In genomic region chr21:27190601-27191000, GRCh38 we compare ENCODE assay signal across 17 cellular contexts.
DNase-seq lines count a peak whose midpoint lies in the region; ATAC-seq and TF ChIP-seq lines count a peak whose summit lies in the region.
"Had no signal": no experiment of that assay in that cellular context is flagged by ENCODE, and none has a peak within 500 bp of the region (broad histone marks: within the 10 kb centered on the region; RNA-seq: fewer than 3 reads in every experiment).

No MANE protein-coding gene starts in this region.

- POLR2A ChIA-PET in IMR-90 (lab: Charles Lee; ENCODE audit: unreplicated experiment): no interaction called here

- H3K4ac ChIP-seq in IMR-90 (ENCODE audit: low read depth, low read length): no peak overlapping the region

- peak; percentile 50 for DNase-seq in IMR-90
- peak; percentile 83 for DNase-seq in glomerular visceral epithelial cell (ENCODE audit: extremely low spot score)
- DNase-seq in upper lobe of right lung: no peak
- no peak for DNase-seq in NCI-H1694 treated with DMSO at 0.1 percent for 48 hours (lab: John Stamatoyannopoulos, UW)
- DNase-seq: activated CD4-positive, alpha-beta T cell treated with anti-CD3 and anti-CD28 coated beads for 1 hour; activated CD8-positive, alpha-beta memory T cell treated with anti-CD3 and anti-CD28 coated beads, Interleukin-2, amount 50 U/mL, for 48 hours; activated naive CD4-positive, alpha-beta T cell; dorsolateral prefrontal cortex; HCEC 1CT; NCI-H2107 had no signal

- H2AK5ac ChIP-seq in IMR-90 (ENCODE audit: low read depth, low read length): no peak overlapping the region

- H3K4me3 ChIP-seq in IMR-90 (ENCODE audit: insufficient read depth, low read depth, low read length): no peak overlapping the region
- no peak overlapping the region for H3K4me3 ChIP-seq in upper lobe of right lung
- H3K4me3 ChIP-seq: body of pancreas, dorsolateral prefrontal cortex, GM12878, right atrium auricular region, suprapubic skin had no signal

- H3K27ac ChIP-seq in IMR-90 (ENCODE audit: insufficient read depth, low read length) (no peak overlapping the region), VCaP (peak overlapping the region; percentile 26), upper lobe of right lung (no peak overlapping the region)
- H3K27ac ChIP-seq: body of pancreas, dorsolateral prefrontal cortex, right atrium auricular region, suprapubic skin had no signal

- TF ChIP-seq CTCF in IMR-90 (conservative IDR thresholded peaks at IDR 0.05; ENCODE audit: low read depth, low read length) (no peak), VCaP (conservative IDR thresholded peaks at IDR 0.05) (no peak), upper lobe of right lung (IDR thresholded peaks at IDR 0.05) (no peak)

- ATAC-seq in IMR-90 (ENCODE audit: low read depth): no peak
- peak; percentile 46 for ATAC-seq in upper lobe of right lung
- ATAC-seq in GM21529 (IDR thresholded peaks at IDR 0.05; ENCODE audit: unreplicated experiment): no peak
- no peak for ATAC-seq in HG03439 (IDR thresholded peaks at IDR 0.05; ENCODE audit: unreplicated experiment)
- ATAC-seq: body of pancreas, GM12878 had no signal

- TF ChIP-seq POLR2A in IMR-90 (IDR thresholded peaks at IDR 0.05; ENCODE audit: low read depth, low read length): no peak

- TF ChIP-seq RAD21 in IMR-90 (IDR thresholded peaks at IDR 0.05; ENCODE audit: low read length): no peak

- no CpG with 5 or more reads among the region's 1 CpG for WGBS in IMR-90 (ENCODE audit: extremely low coverage in 2 of 2, insufficient read length in 1 of 2), 2 experiments

- peak overlapping the region; percentile 44; the same call in 1 of the 2 replicates for H3K18ac ChIP-seq in IMR-90 (ENCODE audit: low read depth, low read length)

- no TSS peak for BruUV-seq in IMR-90 (replicated peaks; lab: Mats Ljungman, UMichigan)

- H4K20me1 ChIP-seq in IMR-90 (ENCODE audit: insufficient read depth, low read length): no peaks in the 10 kb centered on the region

- no peak overlapping the region for H4K91ac ChIP-seq in IMR-90 (ENCODE audit: insufficient read depth, low read depth, low read length)

- no peak overlapping the region for H3K4me2 ChIP-seq in IMR-90 (ENCODE audit: low read depth, low read length)

- no peak overlapping the region for H4K5ac ChIP-seq in IMR-90 (ENCODE audit: low read depth, low read length)

- dilution Hi-C loops in IMR-90 (cut with HindIII; ENCODE audit: low sequenced_read_pairs, unreplicated experiment): no loop called here

- H3K14ac ChIP-seq in IMR-90 (replicated peaks; ENCODE audit: low read depth, low read length): 0 out of 2 replicates have a peak overlapping the region, but pooled peaks have one; percentile 13

- H2AFZ ChIP-seq in IMR-90 (replicated peaks; ENCODE audit: low read length, poor library complexity): no peak overlapping the region

- H3K9me3 ChIP-seq in IMR-90 (ENCODE audit: control insufficient read depth, insufficient read depth, low read length) (no peaks in the 10 kb centered on the region), upper lobe of right lung (no peaks in the 10 kb centered on the region)
- H3K9me3 ChIP-seq: body of pancreas, right atrium auricular region, suprapubic skin had no signal

- CTCF ChIA-PET in IMR-90 (lab: Yijun Ruan, JAX): no interaction called here

- no peak overlapping the region; the same call in 2 of the 3 replicates for H2BK15ac ChIP-seq in IMR-90 (ENCODE audit: low read depth, low read length)

- no peak overlapping the region for H2AK9ac ChIP-seq in IMR-90 (replicated peaks; ENCODE audit: low read depth, low read length, poor library complexity)

- H3K4me1 ChIP-seq in IMR-90 (ENCODE audit: control insufficient read depth, insufficient read depth, low read length) (peaks cover 2% of the 10 kb centered on the region; the same call in 1 of the 2 replicates), upper lobe of right lung (no peaks in the 10 kb centered on the region)
- H3K4me1 ChIP-seq: body of pancreas, right atrium auricular region, suprapubic skin had no signal

- no peak overlapping the region for H2BK120ac ChIP-seq in IMR-90 (ENCODE audit: low read depth, low read length)

- no peaks in the 10 kb centered on the region for H3K79me1 ChIP-seq in IMR-90 (ENCODE audit: low read depth in 1 of 2, low read length in 2 of 2)

- no peak overlapping the region for H4K8ac ChIP-seq in IMR-90 (ENCODE audit: low read depth in 2 of 2, low read length in 2 of 2)

- H3K9me1 ChIP-seq in IMR-90 (ENCODE audit: insufficient read depth, low read length): no peaks in the 10 kb centered on the region

- H3K27me3 ChIP-seq in IMR-90 (ENCODE audit: control insufficient read depth, insufficient read depth, low read length) (no peaks in the 10 kb centered on the region), upper lobe of right lung (no peaks in the 10 kb centered on the region)
- H3K27me3 ChIP-seq: body of pancreas, dorsolateral prefrontal cortex, right atrium auricular region, suprapubic skin had no signal

- H2BK5ac ChIP-seq in IMR-90 (ENCODE audit: low read depth, low read length, poor library complexity, severe bottlenecking): no peak overlapping the region

- no peak overlapping the region for H2BK20ac ChIP-seq in IMR-90 (ENCODE audit: low read depth, low read length)

- intact Hi-C loops in IMR-90 (cut with micrococcal nuclease): no loop called here
- intact Hi-C loops in upper lobe of right lung (cut with DNase I): no loop called here

- no peak overlapping the region for H3K9ac ChIP-seq in IMR-90 (ENCODE audit: low read depth, low read length)

- no peak overlapping the region for H3K56ac ChIP-seq in IMR-90 (ENCODE audit: extremely low read depth, insufficient read depth, low read length)

- no peaks in the 10 kb centered on the region for H3K36me3 ChIP-seq in IMR-90 (ENCODE audit: control insufficient read depth, insufficient read depth, low read length)
- no peaks in the 10 kb centered on the region for H3K36me3 ChIP-seq in upper lobe of right lung
- H3K36me3 ChIP-seq: right atrium auricular region, suprapubic skin had no signal

- H3K23ac ChIP-seq in IMR-90 (ENCODE audit: low read depth, low read length): no peak overlapping the region

- in situ Hi-C loops in IMR-90 (cut with MboI; ENCODE audit: low sequenced_read_pairs): no loop called here

TF ChIP-seq in IMR-90, 13 proteins besides CTCF, POLR2A, EP300 and RAD21:
- TF ChIP-seq RFX5 (IDR thresholded peaks at IDR 0.05; ENCODE audit: low read depth, low read length) (no peak), MXI1 (IDR thresholded peaks at IDR 0.05; ENCODE audit: borderline replicate concordance, low read depth, low read length) (no peak), ELK1 (IDR thresholded peaks at IDR 0.05; ENCODE audit: borderline replicate concordance, low read depth, low read length) (no peak), SMC3 (IDR thresholded peaks at IDR 0.05; ENCODE audit: low read depth, low read length) (no peak), CHD1 (IDR thresholded peaks at IDR 0.05; ENCODE audit: low read depth, low read length) (no peak), CEBPB (IDR thresholded peaks at IDR 0.05; ENCODE audit: low read depth, low read length) (no peak), BHLHE40 (IDR thresholded peaks at IDR 0.05; ENCODE audit: low read depth, low read length) (no peak), RCOR1 (IDR thresholded peaks at IDR 0.05; ENCODE audit: insufficient replicate concordance, low read length) (no peak), MAFK (IDR thresholded peaks at IDR 0.05; ENCODE audit: low read depth, low read length) (no peak), USF2 (IDR thresholded peaks at IDR 0.05; ENCODE audit: low read depth, low read length) (no peak), MAZ (IDR thresholded peaks at IDR 0.05; ENCODE audit: borderline replicate concordance, low read depth, low read length) (no peak), NFE2L2 (IDR thresholded peaks at IDR 0.05; ENCODE audit: low read depth, low read length) (no peak), FOS (IDR thresholded peaks at IDR 0.05; ENCODE audit: low read depth, low read length) (no peak)

Comparison
In these comparisons a context has a peak if more than half of its experiments do, and no peak if none do; other contexts are left out.
1. DNase-seq: peak in IMR-90 (single experiment) and glomerular visceral epithelial cell (single experiment); none in upper lobe of right lung (single experiment) and NCI-H1694 treated with DMSO at 0.1 percent for 48 hours (single experiment).